ENCODE assay signal across 27 cellular contexts in genomic region chr5:59922220-59922619, GRCh38.
"Had no signal": no experiment of that assay in that cellular context is flagged by ENCODE, and none has a peak within 500 bp of the region (broad histone marks: within the 10 kb centered on the region; RNA-seq: fewer than 3 reads in every experiment).

No MANE protein-coding gene starts in this region.

- H3K4me3 Mint-ChIP-seq: naive thymus-derived CD4-positive, alpha-beta T cell; natural killer cell treated with Interleukin-12 subunit alpha and Interleukin-12 subunit beta and Interleukin-15 and Interleukin-18, amount 100 ng/mL, for 72 hours; stimulated activated naive CD8-positive, alpha-beta T cell treated with anti-CD3 and anti-CD28 coated beads, Interleukin-15, Interleukin-2, amounts not matched to agents 100 ng/mL and 50 ng/mL, for 24 hours had no signal

- H3K9me3 ChIP-seq: left ventricle myocardium inferior, mucosa of descending colon, pancreas, prostate gland, suprapubic skin, thoracic aorta, tibial artery, upper lobe of right lung had no signal

- H3K27ac ChIP-seq: left ventricle myocardium inferior, pancreas, prostate gland, skin epidermis, suprapubic skin, thoracic aorta, tibial artery, upper lobe of right lung had no signal

- H3K4me1 Mint-ChIP-seq: naive thymus-derived CD4-positive, alpha-beta T cell had no signal

- H3K36me3 ChIP-seq: left ventricle myocardium inferior, pancreas, prostate gland, suprapubic skin, thoracic aorta, tibial artery, upper lobe of right lung had no signal

- H3K27me3 ChIP-seq: pancreas, suprapubic skin, tibial artery, upper lobe of right lung had no signal

- ATAC-seq: mucosa of descending colon; naive thymus-derived CD4-positive, alpha-beta T cell; natural killer cell treated with Interleukin-12 subunit alpha and Interleukin-12 subunit beta and Interleukin-15 and Interleukin-18, amount 100 ng/mL, for 72 hours; pancreas; right cardiac atrium; sciatic nerve; upper lobe of right lung had no signal

- H3K4me3 ChIP-seq: left ventricle myocardium inferior, lung, mucosa of descending colon, pancreas, prostate gland, skin epidermis, suprapubic skin, thoracic aorta, tibial artery, upper lobe of right lung had no signal

- H3K4me1 ChIP-seq: left ventricle myocardium inferior, pancreas, prostate gland, suprapubic skin, upper lobe of right lung had no signal

- H3K36me3 Mint-ChIP-seq: naive thymus-derived CD4-positive, alpha-beta T cell; natural killer cell treated with Interleukin-12 subunit alpha and Interleukin-12 subunit beta and Interleukin-15 and Interleukin-18, amount 100 ng/mL, for 72 hours had no signal

- H3K27ac Mint-ChIP-seq: naive thymus-derived CD4-positive, alpha-beta T cell; natural killer cell treated with Interleukin-12 subunit alpha and Interleukin-12 subunit beta and Interleukin-15 and Interleukin-18, amount 100 ng/mL, for 72 hours; stimulated activated naive CD8-positive, alpha-beta T cell treated with anti-CD3 and anti-CD28 coated beads, Interleukin-15, Interleukin-2, amounts not matched to agents 100 ng/mL and 50 ng/mL, for 24 hours had no signal

- DNase-seq: hippocampal formation; islet precursor cell; left ventricle myocardium inferior; midbrain; mucosa of descending colon; naive thymus-derived CD4-positive, alpha-beta T cell; nucleus accumbens; pancreas; posterior cingulate gyrus; retina; right cardiac atrium; stimulated activated CD4-positive, alpha-beta T cell treated with anti-CD3 and anti-CD28 coated beads, Interleukin-12 subunit alpha, Interleukin-12 subunit beta, amount 100 ng/mL, for 4 hours; stimulated activated CD4-positive, alpha-beta T cell treated with anti-CD3 and anti-CD28 coated beads, Interleukin-15, amount 100 ng/mL, for 24 hours; stimulated activated CD4-positive, alpha-beta T cell treated with anti-CD3 and anti-CD28 coated beads, Interleukin-2, amount 100 ng/mL, for 24 hours; stimulated activated CD4-positive, alpha-beta T cell treated with anti-CD3 and anti-CD28 coated beads, Interleukin-4, amount 100 ng/mL, for 1 hour; stimulated activated naive CD4-positive, alpha-beta T cell; tibial artery; trophoblast cell; upper lobe of right lung had no signal

- H3K27me3 Mint-ChIP-seq: natural killer cell treated with Interleukin-12 subunit alpha and Interleukin-12 subunit beta and Interleukin-15 and Interleukin-18, amount 100 ng/mL, for 72 hours; stimulated activated naive CD8-positive, alpha-beta T cell treated with anti-CD3 and anti-CD28 coated beads, Interleukin-15, Interleukin-2, amounts not matched to agents 100 ng/mL and 50 ng/mL, for 24 hours had no signal

- H3K9me3 Mint-ChIP-seq: natural killer cell treated with Interleukin-12 subunit alpha and Interleukin-12 subunit beta and Interleukin-15 and Interleukin-18, amount 100 ng/mL, for 72 hours; stimulated activated naive CD8-positive, alpha-beta T cell treated with anti-CD3 and anti-CD28 coated beads, Interleukin-15, Interleukin-2, amounts not matched to agents 100 ng/mL and 50 ng/mL, for 24 hours had no signal
